ENCODE assay signal across 8 cellular contexts in the genomic region with DNA sequence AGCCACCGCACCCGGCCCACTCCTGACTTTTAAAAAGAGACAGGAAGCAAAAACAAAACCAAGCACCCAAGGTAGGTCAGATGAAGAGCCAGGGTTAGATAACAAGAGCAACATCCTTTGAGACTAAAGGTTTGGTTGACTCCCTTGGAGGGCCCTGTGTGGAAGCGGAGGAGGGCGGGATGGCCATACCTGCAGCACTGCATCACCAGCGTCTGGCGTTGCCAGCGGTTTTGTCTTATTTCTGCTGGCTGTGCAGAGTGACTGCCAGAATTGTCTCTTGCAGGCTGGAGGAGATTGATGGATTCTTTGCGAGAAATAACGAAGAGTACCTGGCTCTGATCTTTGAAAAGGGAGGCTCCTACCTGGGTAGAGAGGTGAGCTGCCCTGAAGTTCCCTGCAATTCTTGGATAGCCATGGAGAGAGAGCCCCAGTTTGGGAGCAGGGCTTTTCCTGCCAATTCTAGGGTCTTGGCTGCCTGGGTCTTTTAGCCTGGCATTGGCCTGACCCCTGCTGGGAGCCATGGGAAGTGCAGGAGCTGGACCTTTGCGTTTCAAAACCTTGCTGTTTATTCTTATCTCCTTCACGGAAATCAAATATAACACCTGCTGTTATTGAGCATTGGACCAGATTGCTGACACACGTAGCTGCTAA. TPM values are rescaled to one million over a fixed set of nuclear protein-coding genes. Genes with fewer than 3 reads are reported as not detected.
A peak's percentile ranks its signal among the peaks of the same experiment; 100 is the strongest.
DNase-seq lines count a peak whose midpoint lies in the region; ATAC-seq and TF ChIP-seq lines count a peak whose summit lies in the region.

No MANE protein-coding gene starts in this region.

- intact Hi-C loops in activated naive CD4-positive, alpha-beta T cell treated with anti-CD3 and anti-CD28 coated beads for 36 hours (cut with micrococcal nuclease) = loop anchor here (1.0 to 5.0 kb wide), 6 partner anchors 34 to 472 kb away; no protein-coding TSS in a partner anchor

- DNase-seq in ELF-1 (ENCODE audit: low read depth, low spot score) = peak; percentile 71
- peak; percentile 25 for DNase-seq in RWPE2 (ENCODE audit: low spot score)
- peak; percentile 79 for DNase-seq in activated naive CD4-positive, alpha-beta T cell treated with anti-CD3 and anti-CD28 coated beads for 36 hours
- DNase-seq in glutamatergic neuron = peak; percentile 89
- peak; percentile 24 for DNase-seq in renal cortical epithelial cell (ENCODE audit: low read depth)

- H3K27me3 ChIP-seq in RWPE2 (ENCODE audit: insufficient read depth, poor library complexity, severe bottlenecking) = no peaks in the 10 kb centered on the region

- peaks cover 51% of the 10 kb centered on the region for H3K36me3 ChIP-seq in RWPE2 (ENCODE audit: low read depth)

- H3K27ac ChIP-seq in RWPE2 (ENCODE audit: poor library complexity, severe bottlenecking) = no peak overlapping the region

- no peaks in the 10 kb centered on the region for H3K27me3 Mint-ChIP-seq in activated naive CD4-positive, alpha-beta T cell treated with anti-CD3 and anti-CD28 coated beads for 36 hours (ENCODE audit: low read depth)
- H3K27me3 Mint-ChIP-seq in glutamatergic neuron (ENCODE audit: unreplicated experiment) = peaks cover 2% of the 10 kb centered on the region

- H3K9me3 Mint-ChIP-seq in activated naive CD4-positive, alpha-beta T cell treated with anti-CD3 and anti-CD28 coated beads for 36 hours = no peaks in the 10 kb centered on the region
- peaks cover 6% of the 10 kb centered on the region for H3K9me3 Mint-ChIP-seq in glutamatergic neuron (ENCODE audit: unreplicated experiment)

- no peaks in the 10 kb centered on the region for H3K4me1 ChIP-seq in RWPE2 (ENCODE audit: insufficient read depth, poor library complexity, severe bottlenecking)

- no peaks in the 10 kb centered on the region for H3K9me3 ChIP-seq in RWPE2 (ENCODE audit: severe bottlenecking)

- no peak overlapping the region for H3K4me3 ChIP-seq in RWPE2 (ENCODE audit: severe bottlenecking)

- H3K36me3 Mint-ChIP-seq in activated naive CD4-positive, alpha-beta T cell treated with anti-CD3 and anti-CD28 coated beads for 36 hours (ENCODE audit: low read depth) = peaks cover 3% of the 10 kb centered on the region
- H3K36me3 Mint-ChIP-seq in glutamatergic neuron (ENCODE audit: unreplicated experiment) = no peaks in the 10 kb centered on the region

- TF ChIP-seq CTCF in RWPE2 (IDR thresholded peaks at IDR 0.05; ENCODE audit: poor library complexity, severe bottlenecking) = peak; percentile 92
- peak; percentile 96 for TF ChIP-seq CTCF in glutamatergic neuron (IDR thresholded peaks at IDR 0.05; ENCODE audit: partially characterized antibody, unreplicated experiment)

- ATAC-seq in HG03442 (IDR thresholded peaks at IDR 0.05; ENCODE audit: unreplicated experiment) = peak; percentile 55
- ATAC-seq in RWPE2 (ENCODE audit: low read depth) = peak; percentile 41; the same call in 2 of the 3 replicates
- no peak for ATAC-seq in HG02973 (IDR thresholded peaks at IDR 0.05; ENCODE audit: unreplicated experiment)
- no peak for ATAC-seq in HG03097 (IDR thresholded peaks at IDR 0.05; ENCODE audit: low FRiP score, unreplicated experiment)

- CTCF ChIA-PET in activated naive CD4-positive, alpha-beta T cell treated with anti-CD3 and anti-CD28 coated beads for 36 hours (lab: Charles Lee) = interaction anchor here (0.7 to 5.2 kb wide), 42 partner anchors 10 to 473 kb away, joined by 3 to 68 read pairs (median 4); partner anchors contain the start of genes CEP350 and QSOX1

- no peaks in the 10 kb centered on the region for H3K4me1 Mint-ChIP-seq in activated naive CD4-positive, alpha-beta T cell treated with anti-CD3 and anti-CD28 coated beads for 36 hours (ENCODE audit: low read depth)
- peaks cover 35% of the 10 kb centered on the region for H3K4me1 Mint-ChIP-seq in glutamatergic neuron (ENCODE audit: low read depth, unreplicated experiment)

- no peak overlapping the region for H3K4me3 Mint-ChIP-seq in activated naive CD4-positive, alpha-beta T cell treated with anti-CD3 and anti-CD28 coated beads for 36 hours
- H3K4me3 Mint-ChIP-seq in glutamatergic neuron (ENCODE audit: unreplicated experiment) = no peak overlapping the region

- H3K27ac Mint-ChIP-seq in activated naive CD4-positive, alpha-beta T cell treated with anti-CD3 and anti-CD28 coated beads for 36 hours = no peak overlapping the region
- H3K27ac Mint-ChIP-seq in glutamatergic neuron (ENCODE audit: unreplicated experiment) = no peak overlapping the region

RNA-seq across cellular contexts. Expression of gene QSOX1, which starts 24.0 kb away (rescaled TPM):
- 10 to 100 TPM; 27.6 to 31.9 TPM for total RNA-seq in activated naive CD4-positive, alpha-beta T cell treated with anti-CD3 and anti-CD28 coated beads for 36 hours
- total RNA-seq in glutamatergic neuron (ENCODE audit: unreplicated experiment) (46.1 TPM), renal cortical epithelial cell (132 and 199 TPM in 2 replicates)

RNA-seq across cellular contexts. Expression of gene LHX4, which starts 51.4 kb away (rescaled TPM):
- total RNA-seq in activated naive CD4-positive, alpha-beta T cell treated with anti-CD3 and anti-CD28 coated beads for 36 hours = not detected
- 2.1 TPM for total RNA-seq in glutamatergic neuron (ENCODE audit: unreplicated experiment)
- total RNA-seq in renal cortical epithelial cell = 0.05 TPM in 1 of 2 replicates, not detected in the other

Comparison
In these comparisons a context has a peak if more than half of its experiments do, and no peak if none do; other contexts are left out.
1. DNase-seq: peak in every context shown above with its lines; median percentile 89 in glutamatergic neuron; 79 in activated naive CD4-positive, alpha-beta T cell treated with anti-CD3 and anti-CD28 coated beads for 36 hours; 71 in ELF-1; 25 in RWPE2; 24 in renal cortical epithelial cell.
2. ATAC-seq: peak in HG03442 (single experiment) and RWPE2 (single experiment); none in HG02973 (single experiment) and HG03097 (single experiment).